8 cellular contexts compared by ENCODE assay signal in genomic region chr9:2228132-2228531, GRCh38.
DNase-seq lines count a peak whose midpoint lies in the region; ATAC-seq and TF ChIP-seq lines count a peak whose summit lies in the region.

No MANE protein-coding gene starts in this region.

- WGBS in heart right ventricle, 2 donors = 36 to 41% methylated on average over 2 of the region's 2 CpGs
- 55% methylated on average over 2 of the region's 2 CpGs; no CpG with 5 or more reads in 1 of the 2 experiments for WGBS in endodermal cell (ENCODE audit: insufficient coverage in 1 of 2, insufficient read length in 1 of 2), 2 experiments

- H3K36me3 Mint-ChIP-seq in endodermal cell (ENCODE audit: low read depth) = peaks cover 83% of the 10 kb centered on the region

- peak in 1 of 2 donors; percentile 33 for DNase-seq in heart right ventricle
- DNase-seq in left cardiac atrium = no peak
- DNase-seq in NCI-H748 treated with DMSO at 0.1 percent for 48 hours (lab: John Stamatoyannopoulos, UW) = peak; percentile 58
- peak; percentile 82 for DNase-seq in endodermal cell
- peak; percentile 56 for DNase-seq in pons (ENCODE audit: low spot score)

- H3K27me3 Mint-ChIP-seq in endodermal cell (ENCODE audit: insufficient read depth) = no peaks in the 10 kb centered on the region

- H3K4me3 Mint-ChIP-seq in endodermal cell = no peak overlapping the region

- TF ChIP-seq CTCF in heart right ventricle (IDR thresholded peaks at IDR 0.05) (peak in 7 of 9 donors; percentile 28 to 54 (median 40)), endodermal cell (conservative IDR thresholded peaks at IDR 0.05) (peak; percentile 71)

- no peak overlapping the region for H3K27ac Mint-ChIP-seq in endodermal cell

- peaks cover 30% of the 10 kb centered on the region for H3K9me3 Mint-ChIP-seq in endodermal cell

- no peak overlapping the region for H3K9ac ChIP-seq in endodermal cell (ENCODE audit: extremely low read depth, low read length, poor library complexity, severe bottlenecking)

- H3K27ac ChIP-seq in heart right ventricle (no peak overlapping the region), endodermal cell (ENCODE audit: low read depth, low read length) (no peak overlapping the region)

- peak in 3 of 8 donors; percentile 31 to 41 (median 32) for ATAC-seq in heart right ventricle
- ATAC-seq in left cardiac atrium = no peak
- ATAC-seq in HG03025 (IDR thresholded peaks at IDR 0.05; ENCODE audit: low FRiP score, unreplicated experiment) = no peak
- ATAC-seq in GM18502 (IDR thresholded peaks at IDR 0.05; ENCODE audit: poor library complexity, unreplicated experiment) = no peak
- no peak for ATAC-seq in GM21717 (IDR thresholded peaks at IDR 0.05; ENCODE audit: unreplicated experiment)

- H3K36me3 ChIP-seq in heart right ventricle (no peaks in the 10 kb centered on the region), endodermal cell (ENCODE audit: control insufficient read depth, insufficient read depth, low read length) (peaks cover 33% of the 10 kb centered on the region)

- H3K27me3 ChIP-seq in heart right ventricle (no peaks in the 10 kb centered on the region), endodermal cell (ENCODE audit: control insufficient read depth, insufficient read depth, low read length, poor library complexity, severe bottlenecking) (no peaks in the 10 kb centered on the region)

- no peak overlapping the region for H3K4me3 ChIP-seq in heart right ventricle
- H3K4me3 ChIP-seq in endodermal cell (ENCODE audit: low read length) = peak overlapping the region; percentile 12

- peaks cover 0 to 27% (median 17%) of the 10 kb centered on the region in 9 donors for H3K4me1 ChIP-seq in heart right ventricle
- no peaks in the 10 kb centered on the region for H3K4me1 ChIP-seq in endodermal cell (ENCODE audit: control insufficient read depth, insufficient read depth, low read length)

- H3K9me3 ChIP-seq in heart right ventricle = peaks cover 0 to 2% (median 0%) of the 10 kb centered on the region in 11 donors
- H3K9me3 ChIP-seq in endodermal cell (ENCODE audit: control insufficient read depth, low read length) = peaks cover 32% of the 10 kb centered on the region

- intact Hi-C loops in heart right ventricle (cut with DNase I) = no loop called here
- intact Hi-C loops in left cardiac atrium (cut with DNase I) = no loop called here

- H3K4me1 Mint-ChIP-seq in endodermal cell = peaks cover 23% of the 10 kb centered on the region
